ENCODE assay signal across 23 cellular contexts in genomic region chr7:126370038-126370668, GRCh38.
DNase-seq lines count a peak whose midpoint lies in the region; ATAC-seq and TF ChIP-seq lines count a peak whose summit lies in the region.
"Had no signal": no experiment of that assay in that cellular context is flagged by ENCODE, and none has a peak within 500 bp of the region (broad histone marks: within the 10 kb centered on the region; RNA-seq: fewer than 3 reads in every experiment).

No MANE protein-coding gene starts in this region.

- no peak for DNase-seq in activated T-helper 1 cell treated with anti-CD3 and anti-CD28 coated beads, Interleukin-12 subunit alpha, Interleukin-12 subunit beta, Interleukin-2, Interleukin-4 antibody, amounts not matched to agents 30 ng/mL and 10 ng/mL and 1 ng/mL, durations not matched to agents 14 hours and 24 hours and 36 hours (ENCODE audit: low spot score)
- no peak for DNase-seq in ureter (ENCODE audit: low spot score)
- DNase-seq: activated naive CD8-positive, alpha-beta T cell treated with anti-CD3 and anti-CD28 coated beads, Interleukin-2, amount 10 ng/mL, durations not matched to agents 7 days and 5 days; brain microvascular endothelial cell; CD4-positive, alpha-beta T cell; Kasumi-1; kidney; NCI-H2171 treated with DMSO at 0.1 percent for 48 hours; NCI-H748 treated with DMSO at 0.1 percent for 48 hours; nephron progenitor cell; stimulated activated CD4-positive, alpha-beta T cell treated with anti-CD3 and anti-CD28 coated beads, Interleukin-2, amount 100 ng/mL, for 24 hours; stimulated activated naive CD8-positive, alpha-beta T cell treated with anti-CD3 and anti-CD28 coated beads, Interleukin-15, amount 100 ng/mL, for 72 hours; upper lobe of right lung had no signal

- no peak overlapping the region for H3K4me3 ChIP-seq in OCI-LY3 (ENCODE audit: low read length)
- H3K4me3 ChIP-seq: SK-N-MC, upper lobe of right lung had no signal

- ATAC-seq in GM18868 (IDR thresholded peaks at IDR 0.05; ENCODE audit: unreplicated experiment) (peak; percentile 73), GM21515 (IDR thresholded peaks at IDR 0.05; ENCODE audit: unreplicated experiment) (peak; percentile 83), HG03103 (IDR thresholded peaks at IDR 0.05; ENCODE audit: low read depth, unreplicated experiment) (peak; percentile 63), GM18498 (IDR thresholded peaks at IDR 0.05; ENCODE audit: unreplicated experiment) (no peak), GM18519 (IDR thresholded peaks at IDR 0.05; ENCODE audit: low FRiP score, unreplicated experiment) (no peak)
- ATAC-seq: activated CD4-positive, CD25-positive, alpha-beta regulatory T cell treated with anti-CD3 and anti-CD28 coated beads, Interleukin-2, amount 50 U/mL, for 24 hours; Panc1; stimulated activated naive CD8-positive, alpha-beta T cell treated with anti-CD3 and anti-CD28 coated beads, Interleukin-15, amount 100 ng/mL, for 72 hours; upper lobe of right lung had no signal

- H3K9me3 ChIP-seq in OCI-LY3 (ENCODE audit: insufficient read depth, low read length) = no peaks in the 10 kb centered on the region
- H3K9me3 ChIP-seq: upper lobe of right lung had no signal

- H3K27ac ChIP-seq in OCI-LY3 (ENCODE audit: low read length) = no peak overlapping the region
- H3K27ac ChIP-seq: brain microvascular endothelial cell, SK-N-MC, upper lobe of right lung had no signal

- H3K27me3 ChIP-seq in OCI-LY3 (ENCODE audit: low read depth, low read length) = no peaks in the 10 kb centered on the region
- H3K27me3 ChIP-seq: brain microvascular endothelial cell, upper lobe of right lung had no signal

- intact Hi-C loops in activated T-helper 1 cell treated with anti-CD3 and anti-CD28 coated beads, Interleukin-12 subunit alpha, Interleukin-12 subunit beta, Interleukin-2, Interleukin-4 antibody, amounts not matched to agents 30 ng/mL and 10 ng/mL and 1 ng/mL, durations not matched to agents 14 hours and 24 hours and 36 hours (cut with micrococcal nuclease) = no loop called here

- H3K4me1 Mint-ChIP-seq in activated T-helper 1 cell treated with anti-CD3 and anti-CD28 coated beads, Interleukin-12 subunit alpha, Interleukin-12 subunit beta, Interleukin-2, Interleukin-4 antibody, amounts not matched to agents 30 ng/mL and 10 ng/mL and 1 ng/mL, durations not matched to agents 14 hours and 24 hours and 36 hours (ENCODE audit: low read depth) = no peaks in the 10 kb centered on the region
- H3K4me1 Mint-ChIP-seq: activated naive CD8-positive, alpha-beta T cell treated with anti-CD3 and anti-CD28 coated beads, Interleukin-2, amount 10 ng/mL, durations not matched to agents 7 days and 5 days; nephron progenitor cell; stimulated activated naive CD8-positive, alpha-beta T cell treated with anti-CD3 and anti-CD28 coated beads, Interleukin-15, amount 100 ng/mL, for 72 hours had no signal

- H3K36me3 ChIP-seq in OCI-LY3 (replicated peaks; ENCODE audit: low read depth, low read length) = no peaks in the 10 kb centered on the region
- H3K36me3 ChIP-seq: brain microvascular endothelial cell, upper lobe of right lung had no signal

- no peak overlapping the region for H3K4me3 Mint-ChIP-seq in activated T-helper 1 cell treated with anti-CD3 and anti-CD28 coated beads, Interleukin-12 subunit alpha, Interleukin-12 subunit beta, Interleukin-2, Interleukin-4 antibody, amounts not matched to agents 30 ng/mL and 10 ng/mL and 1 ng/mL, durations not matched to agents 14 hours and 24 hours and 36 hours
- H3K4me3 Mint-ChIP-seq: activated naive CD8-positive, alpha-beta T cell treated with anti-CD3 and anti-CD28 coated beads, Interleukin-2, amount 10 ng/mL, durations not matched to agents 7 days and 5 days; CD4-positive, alpha-beta T cell; dendritic cell treated with granulocyte-macrophage colony-stimulating factor and Interleukin-4, amounts not matched to agents 40 ng/mL and 50 ng/mL, for 4 days; nephron progenitor cell; stimulated activated naive CD8-positive, alpha-beta T cell treated with anti-CD3 and anti-CD28 coated beads, Interleukin-15, amount 100 ng/mL, for 72 hours had no signal

- no peaks in the 10 kb centered on the region for H3K27me3 Mint-ChIP-seq in activated T-helper 1 cell treated with anti-CD3 and anti-CD28 coated beads, Interleukin-12 subunit alpha, Interleukin-12 subunit beta, Interleukin-2, Interleukin-4 antibody, amounts not matched to agents 30 ng/mL and 10 ng/mL and 1 ng/mL, durations not matched to agents 14 hours and 24 hours and 36 hours (ENCODE audit: insufficient read depth)
- H3K27me3 Mint-ChIP-seq: activated naive CD8-positive, alpha-beta T cell treated with anti-CD3 and anti-CD28 coated beads, Interleukin-2, amount 10 ng/mL, durations not matched to agents 7 days and 5 days; CD4-positive, alpha-beta T cell; dendritic cell treated with granulocyte-macrophage colony-stimulating factor and Interleukin-4, amounts not matched to agents 40 ng/mL and 50 ng/mL, for 4 days; stimulated activated naive CD8-positive, alpha-beta T cell treated with anti-CD3 and anti-CD28 coated beads, Interleukin-15, amount 100 ng/mL, for 72 hours had no signal

- no peaks in the 10 kb centered on the region for H3K79me2 ChIP-seq in OCI-LY3 (ENCODE audit: low read length)

- no peak overlapping the region for H2AFZ ChIP-seq in OCI-LY3 (ENCODE audit: low read depth, low read length)

- no peaks in the 10 kb centered on the region for H3K4me1 ChIP-seq in OCI-LY3 (ENCODE audit: low read length)
- H3K4me1 ChIP-seq: upper lobe of right lung had no signal

- TF ChIP-seq CTCF in OCI-LY3 (IDR thresholded peaks at IDR 0.05; ENCODE audit: low read depth, low read length) = no peak

- H4K20me1 ChIP-seq in OCI-LY3 (ENCODE audit: insufficient read depth, low read length) = no peaks in the 10 kb centered on the region

- H3K27ac Mint-ChIP-seq in activated T-helper 1 cell treated with anti-CD3 and anti-CD28 coated beads, Interleukin-12 subunit alpha, Interleukin-12 subunit beta, Interleukin-2, Interleukin-4 antibody, amounts not matched to agents 30 ng/mL and 10 ng/mL and 1 ng/mL, durations not matched to agents 14 hours and 24 hours and 36 hours = no peak overlapping the region
- H3K27ac Mint-ChIP-seq: activated naive CD8-positive, alpha-beta T cell treated with anti-CD3 and anti-CD28 coated beads, Interleukin-2, amount 10 ng/mL, durations not matched to agents 7 days and 5 days; CD4-positive, alpha-beta T cell; dendritic cell treated with granulocyte-macrophage colony-stimulating factor and Interleukin-4, amounts not matched to agents 40 ng/mL and 50 ng/mL, for 4 days; nephron progenitor cell; stimulated activated naive CD8-positive, alpha-beta T cell treated with anti-CD3 and anti-CD28 coated beads, Interleukin-15, amount 100 ng/mL, for 72 hours had no signal

- H3K9ac ChIP-seq in OCI-LY3 (ENCODE audit: low read length) = no peak overlapping the region

- H3K36me3 Mint-ChIP-seq in activated T-helper 1 cell treated with anti-CD3 and anti-CD28 coated beads, Interleukin-12 subunit alpha, Interleukin-12 subunit beta, Interleukin-2, Interleukin-4 antibody, amounts not matched to agents 30 ng/mL and 10 ng/mL and 1 ng/mL, durations not matched to agents 14 hours and 24 hours and 36 hours (ENCODE audit: low read depth) = no peaks in the 10 kb centered on the region
- H3K36me3 Mint-ChIP-seq: activated naive CD8-positive, alpha-beta T cell treated with anti-CD3 and anti-CD28 coated beads, Interleukin-2, amount 10 ng/mL, durations not matched to agents 7 days and 5 days had no signal

- H3K9me3 Mint-ChIP-seq in activated T-helper 1 cell treated with anti-CD3 and anti-CD28 coated beads, Interleukin-12 subunit alpha, Interleukin-12 subunit beta, Interleukin-2, Interleukin-4 antibody, amounts not matched to agents 30 ng/mL and 10 ng/mL and 1 ng/mL, durations not matched to agents 14 hours and 24 hours and 36 hours = no peaks in the 10 kb centered on the region
- H3K9me3 Mint-ChIP-seq: activated naive CD8-positive, alpha-beta T cell treated with anti-CD3 and anti-CD28 coated beads, Interleukin-2, amount 10 ng/mL, durations not matched to agents 7 days and 5 days had no signal

- H3K4me2 ChIP-seq in OCI-LY3 (ENCODE audit: low read length) = 0 out of 2 replicates have a peak overlapping the region, but pooled peaks have one; percentile 16

Comparison
In these comparisons a context has a peak if more than half of its experiments do, and no peak if none do; other contexts are left out.
1. ATAC-seq: peak in GM18868 (single experiment), GM21515 (single experiment) and HG03103 (single experiment); none in GM18498 (single experiment) and GM18519 (single experiment).